ENCODE assay signal across 8 cellular contexts in genomic region chr9:71911908-71912325, GRCh38. TPM values are rescaled to one million over a fixed set of nuclear protein-coding genes. Genes with fewer than 3 reads are reported as not detected.
DNase-seq lines count a peak whose midpoint lies in the region; ATAC-seq, FAIRE-seq and TF ChIP-seq lines count a peak whose summit lies in the region.

No MANE protein-coding gene starts in this region.

- dilution Hi-C loops in endothelial cell of umbilical vein (cut with MboI; ENCODE audit: extremely low pct_ligation_motif_present, low sequenced_read_pairs), result no loop called here

- peak overlapping the region; percentile 97 to 100 (median 100) for H3K4me3 Mint-ChIP-seq in CD8-positive, alpha-beta memory T cell

- TF ChIP-seq CTCF in OCI-LY3 (IDR thresholded peaks at IDR 0.05; ENCODE audit: low read depth, low read length), result no peak
- TF ChIP-seq CTCF in endothelial cell of umbilical vein (IDR thresholded peaks at IDR 0.05; ENCODE audit: extremely low read depth in 1 of 2, insufficient read depth in 1 of 2, low read depth in 1 of 2, low read length in 2 of 2), result no peak

- no peak for DNase-seq in CD8-positive, alpha-beta memory T cell
- peak; percentile 89 for DNase-seq in endothelial cell of umbilical vein (ENCODE audit: low read depth, low spot score)
- DNase-seq in KG1 (lab: John Stamatoyannopoulos, UW), result no peak
- DNase-seq in mucosa of gallbladder (ENCODE audit: low spot score), result no peak

- no peak for FAIRE-seq in endothelial cell of umbilical vein (lab: Jason Lieb, UNC)

- no peaks in the 10 kb centered on the region for H3K9me1 ChIP-seq in endothelial cell of umbilical vein (replicated peaks; ENCODE audit: control insufficient read depth, extremely low read depth, insufficient read depth, low read length)

- H3K9ac ChIP-seq in OCI-LY3 (ENCODE audit: low read length), result peak overlapping the region; percentile 80
- peak overlapping the region; percentile 86 for H3K9ac ChIP-seq in endothelial cell of umbilical vein (replicated peaks; ENCODE audit: extremely low read depth, insufficient read depth, low read length)

- H4K20me1 ChIP-seq in OCI-LY3 (ENCODE audit: insufficient read depth, low read length), result peaks cover 27% of the 10 kb centered on the region
- peaks cover 11% of the 10 kb centered on the region for H4K20me1 ChIP-seq in endothelial cell of umbilical vein (replicated peaks; ENCODE audit: control insufficient read depth, extremely low read depth, insufficient read depth, low read length)

- TSS peak; percentile 74 for BruUV-seq in endothelial cell of umbilical vein (replicated peaks; lab: Mats Ljungman, UMichigan)

- H3K4me3 ChIP-seq in CD8-positive, alpha-beta memory T cell (ENCODE audit: low read length), result peak overlapping the region; percentile 93
- H3K4me3 ChIP-seq in OCI-LY3 (ENCODE audit: low read length) (peak overlapping the region; percentile 95), endothelial cell of umbilical vein (replicated peaks in 1 of 3; ENCODE audit: insufficient read depth in 1 of 3, low read depth in 1 of 3, low read length in 3 of 3) (peak overlapping the region; percentile 61 to 95 (median 81)), neuron (ENCODE audit: low read length) (peak overlapping the region; percentile 79)

- TF ChIP-seq POLR2A in endothelial cell of umbilical vein (IDR thresholded peaks at IDR 0.05; ENCODE audit: low read depth, low read length), result no peak

- peak overlapping the region in 7 of 8 donors; percentile 87 to 98 (median 96) for H3K27ac Mint-ChIP-seq in CD8-positive, alpha-beta memory T cell

- CTCF ChIA-PET in CD8-positive, alpha-beta memory T cell (lab: Charles Lee), result interaction anchor here (1.0 to 1.9 kb wide), 5 partner anchors 10 to 283 kb away, joined by 3 to 5 read pairs (median 3); no protein-coding TSS in a partner anchor
- CTCF ChIA-PET in endothelial cell of umbilical vein (lab: Charles Lee), result interaction anchor here (1.8 kb wide), 1 partner anchor 93 kb away, joined by 5 read pairs; no protein-coding TSS in a partner anchor

- peaks cover 0 to 20% (median 0%) of the 10 kb centered on the region in 3 donors for H3K36me3 Mint-ChIP-seq in CD8-positive, alpha-beta memory T cell

- H3K4me1 Mint-ChIP-seq in CD8-positive, alpha-beta memory T cell, result peaks cover 67 to 79% (median 78%) of the 10 kb centered on the region in 3 donors

- H3K9me3 ChIP-seq in CD8-positive, alpha-beta memory T cell (ENCODE audit: low read length), result no peaks in the 10 kb centered on the region
- H3K9me3 ChIP-seq in OCI-LY3 (ENCODE audit: insufficient read depth, low read length), result no peaks in the 10 kb centered on the region
- H3K9me3 ChIP-seq in endothelial cell of umbilical vein (replicated peaks; ENCODE audit: control insufficient read depth, insufficient read depth, low read length), result no peaks in the 10 kb centered on the region
- no peaks in the 10 kb centered on the region for H3K9me3 ChIP-seq in neuron (ENCODE audit: low read length)

- H3K27me3 ChIP-seq in CD8-positive, alpha-beta memory T cell (ENCODE audit: insufficient read depth, low read length, poor library complexity, severe bottlenecking), result no peaks in the 10 kb centered on the region
- H3K27me3 ChIP-seq in OCI-LY3 (ENCODE audit: low read depth, low read length), result no peaks in the 10 kb centered on the region
- H3K27me3 ChIP-seq in endothelial cell of umbilical vein (ENCODE audit: control insufficient read depth in 2 of 2, insufficient read depth in 2 of 2, low read length in 2 of 2), result no peaks in the 10 kb centered on the region
- no peaks in the 10 kb centered on the region for H3K27me3 ChIP-seq in neuron (ENCODE audit: insufficient read depth, low read length)

- peak overlapping the region; percentile 74 for H3K27ac ChIP-seq in CD8-positive, alpha-beta memory T cell (ENCODE audit: low read depth, low read length)
- peak overlapping the region; percentile 70 for H3K27ac ChIP-seq in OCI-LY3 (ENCODE audit: low read length)
- peak overlapping the region; percentile 83 for H3K27ac ChIP-seq in endothelial cell of umbilical vein (ENCODE audit: insufficient read depth, low read depth, low read length)

- H3K79me2 ChIP-seq in OCI-LY3 (ENCODE audit: low read length), result peaks cover 90% of the 10 kb centered on the region
- H3K79me2 ChIP-seq in endothelial cell of umbilical vein (ENCODE audit: control insufficient read depth, insufficient read depth, low read length), result peaks cover 69% of the 10 kb centered on the region

- peaks cover 0 to 2% of the 10 kb centered on the region in 2 donors for H3K27me3 Mint-ChIP-seq in CD8-positive, alpha-beta memory T cell

- H2AFZ ChIP-seq in OCI-LY3 (ENCODE audit: low read depth, low read length) (peak overlapping the region; percentile 83; the same call in 1 of the 2 replicates), endothelial cell of umbilical vein (ENCODE audit: low read depth, low read length) (peak overlapping the region; percentile 88), neuron (ENCODE audit: low read depth, low read length) (peak overlapping the region; percentile 29)

- H3K36me3 ChIP-seq in CD8-positive, alpha-beta memory T cell (ENCODE audit: insufficient read depth, low read length), result no peaks in the 10 kb centered on the region
- H3K36me3 ChIP-seq in OCI-LY3 (replicated peaks; ENCODE audit: low read depth, low read length) (no peaks in the 10 kb centered on the region), endothelial cell of umbilical vein (ENCODE audit: control insufficient read depth in 2 of 2, extremely low read depth in 1 of 2, insufficient read depth in 2 of 2, low read length in 2 of 2) (no peaks in the 10 kb centered on the region), neuron (ENCODE audit: insufficient read depth, low read length) (no peaks in the 10 kb centered on the region)

- H3K9me3 Mint-ChIP-seq in CD8-positive, alpha-beta memory T cell, result no peaks in the 10 kb centered on the region

- intact Hi-C loops in endothelial cell of umbilical vein (cut with micrococcal nuclease), result loop anchor here (1.0 to 2.0 kb wide), 4 partner anchors 93 to 281 kb away; partner anchors contain the start of gene CEMIP2

- POLR2A ChIA-PET in CD8-positive, alpha-beta memory T cell (lab: Charles Lee), result interaction anchor here (0.9 to 1.4 kb wide), 4 partner anchors 9 to 144 kb away, joined by 3 to 5 read pairs (median 4); partner anchors contain the start of gene CEMIP2
- POLR2A ChIA-PET in endothelial cell of umbilical vein (lab: Charles Lee), result no interaction called here

- no peak for ATAC-seq in GM18870 (IDR thresholded peaks at IDR 0.05; ENCODE audit: unreplicated experiment)
- ATAC-seq in GM21529 (IDR thresholded peaks at IDR 0.05; ENCODE audit: unreplicated experiment), result no peak

- H3K4me2 ChIP-seq in OCI-LY3 (ENCODE audit: low read length), result peak overlapping the region; percentile 95
- peak overlapping the region; percentile 95 for H3K4me2 ChIP-seq in endothelial cell of umbilical vein (ENCODE audit: insufficient read depth, low read length)

- H3K4me1 ChIP-seq in CD8-positive, alpha-beta memory T cell (ENCODE audit: insufficient read depth, low read length), result peaks cover 28% of the 10 kb centered on the region
- H3K4me1 ChIP-seq in OCI-LY3 (ENCODE audit: low read length) (peaks cover 31% of the 10 kb centered on the region), endothelial cell of umbilical vein (ENCODE audit: control insufficient read depth, extremely low read depth, insufficient read depth, low read length) (peaks cover 20% of the 10 kb centered on the region), neuron (ENCODE audit: insufficient read depth, low read length) (peaks cover 31% of the 10 kb centered on the region)

TF ChIP-seq in endothelial cell of umbilical vein, 7 proteins besides CTCF, POLR2A, EP300 and RAD21:
- no peak for TF ChIP-seq GATA2 (IDR thresholded peaks at IDR 0.05; ENCODE audit: insufficient read depth, insufficient read length, low read depth, low read length)

RNA-seq across cellular contexts. Expression of gene C9orf85, which starts 0.5 kb away (rescaled TPM):
- total RNA-seq in CD8-positive, alpha-beta memory T cell, result 10 to 100 TPM; 11.4 to 12.3 TPM
- 13.5 TPM for polyA plus RNA-seq in CD8-positive, alpha-beta memory T cell
- total RNA-seq in endothelial cell of umbilical vein (10.3 and 11.3 TPM in 2 replicates), mucosa of gallbladder (11.5 TPM)
- polyA plus RNA-seq in endothelial cell of umbilical vein, result 6.7 and 8.3 TPM in 2 replicates
- polyA plus RNA-seq in endothelial cell of umbilical vein (2011; cell fraction: cytosol; rRNA removed), result 9.1 and 11.4 TPM in 2 replicates
- 5.2 and 5.7 TPM in 2 replicates for polyA plus RNA-seq in endothelial cell of umbilical vein (2011; cell fraction: nucleus; rRNA removed)
- 9.9 and 12.4 TPM in 2 replicates for polyA plus RNA-seq in endothelial cell of umbilical vein (2012)
- 4.3 and 6.2 TPM in 2 replicates for polyA minus RNA-seq in endothelial cell of umbilical vein
- 10.9 TPM for polyA minus RNA-seq in endothelial cell of umbilical vein (2011; cell fraction: cytosol; rRNA and poly(A)+ RNA removed)
- polyA minus RNA-seq in endothelial cell of umbilical vein (2011; cell fraction: nucleus; rRNA and poly(A)+ RNA removed), result 5.8 and 9.9 TPM in 2 replicates

RNA-seq across cellular contexts. Expression of gene ABHD17B, which starts 0.9 kb away (rescaled TPM):
- 10 to 100 TPM; 17.0 to 17.3 TPM for total RNA-seq in CD8-positive, alpha-beta memory T cell
- 26.6 TPM for polyA plus RNA-seq in CD8-positive, alpha-beta memory T cell
- total RNA-seq in endothelial cell of umbilical vein, result 16.7 and 16.8 TPM in 2 replicates
- polyA plus RNA-seq in endothelial cell of umbilical vein, result 11.0 and 12.8 TPM in 2 replicates
- 8.7 and 9.7 TPM in 2 replicates for polyA plus RNA-seq in endothelial cell of umbilical vein (2011; cell fraction: cytosol; rRNA removed)
- 10.2 and 11.4 TPM in 2 replicates for polyA plus RNA-seq in endothelial cell of umbilical vein (2011; cell fraction: nucleus; rRNA removed)
- 10.2 and 10.5 TPM in 2 replicates for polyA plus RNA-seq in endothelial cell of umbilical vein (2012)
- polyA minus RNA-seq in endothelial cell of umbilical vein, result 25.0 and 25.8 TPM in 2 replicates
- polyA minus RNA-seq in endothelial cell of umbilical vein (2011; cell fraction: cytosol; rRNA and poly(A)+ RNA removed), result 30.3 TPM
- 12.8 and 17.2 TPM in 2 replicates for polyA minus RNA-seq in endothelial cell of umbilical vein (2011; cell fraction: nucleus; rRNA and poly(A)+ RNA removed)
- 18.3 TPM for total RNA-seq in mucosa of gallbladder

Comparison
In these comparisons a context has a peak if more than half of its experiments do, and no peak if none do; other contexts are left out.
1. H2AFZ ChIP-seq: peak in every context shown above with its lines; median percentile 88 in endothelial cell of umbilical vein; 83 in OCI-LY3; 29 in neuron.